Comparison of ENCODE assay signal across 8 cellular contexts in genomic region chr14:61860294-61860918, GRCh38. TPM values are rescaled to one million over a fixed set of nuclear protein-coding genes. Genes with fewer than 3 reads are reported as not detected.
DNase-seq lines count a peak whose midpoint lies in the region; ATAC-seq and TF ChIP-seq lines count a peak whose summit lies in the region.

No MANE protein-coding gene starts in this region.

- no peaks in the 10 kb centered on the region for H3K9me3 Mint-ChIP-seq in Calu3 (ENCODE audit: low read depth, unreplicated experiment)
- H3K9me3 Mint-ChIP-seq in activated T-cell treated with anti-CD3 and anti-CD28 coated beads, Interleukin-2, amount 50 U/mL, for 4 hours, result no peaks in the 10 kb centered on the region

- DNase-seq in Calu3 (peak; percentile 65), OCI-LY7 (ENCODE audit: low spot score) (peak; percentile 66), sciatic nerve (ENCODE audit: low spot score) (no peak)
- DNase-seq in activated T-cell treated with anti-CD3 and anti-CD28 coated beads, Interleukin-2, amount 50 U/mL, for 4 hours, result peak; percentile 52
- peak; percentile 36 to 72 for DNase-seq in stimulated activated CD4-positive, alpha-beta T cell treated with anti-CD3 and anti-CD28 coated beads, Interleukin-12 subunit alpha, Interleukin-12 subunit beta, amount 100 ng/mL, for 24 hours (ENCODE audit: low read depth in 2 of 2)

- no TSS peak for BruUV-seq in Calu3 (replicated peaks; lab: Mats Ljungman, UMichigan)
- BruUV-seq in OCI-LY7 (replicated peaks; lab: Mats Ljungman, UMichigan), result no TSS peak

- POLR2A ChIA-PET in OCI-LY7 (lab: Charles Lee), result interaction anchor here (0.7 kb wide), 1 partner anchor 73 kb away, joined by 3 read pairs; no protein-coding TSS in a partner anchor

- TF ChIP-seq POLR2A in gastroesophageal sphincter (IDR thresholded peaks at IDR 0.05), result no peak

- H3K4me1 Mint-ChIP-seq in Calu3 (ENCODE audit: low read depth, unreplicated experiment), result no peaks in the 10 kb centered on the region
- no peaks in the 10 kb centered on the region for H3K4me1 Mint-ChIP-seq in activated T-cell treated with anti-CD3 and anti-CD28 coated beads, Interleukin-2, amount 50 U/mL, for 4 hours (ENCODE audit: low read depth)

- CTCF ChIA-PET in Calu3 (lab: Charles Lee), result interaction anchor here (1.3 kb wide), 2 partner anchors 63 to 266 kb away, joined by 3 to 4 read pairs; no protein-coding TSS in a partner anchor
- CTCF ChIA-PET in OCI-LY7 (lab: Charles Lee; ENCODE audit: unreplicated experiment), result no interaction called here

- no peaks in the 10 kb centered on the region for H3K79me2 ChIP-seq in OCI-LY7 (ENCODE audit: insufficient read depth, low read depth, low read length)

- no peaks in the 10 kb centered on the region for H3K36me3 Mint-ChIP-seq in Calu3 (ENCODE audit: insufficient read depth, unreplicated experiment)
- no peaks in the 10 kb centered on the region for H3K36me3 Mint-ChIP-seq in activated T-cell treated with anti-CD3 and anti-CD28 coated beads, Interleukin-2, amount 50 U/mL, for 4 hours (ENCODE audit: insufficient read depth)

- H3K36me3 ChIP-seq in OCI-LY7 (ENCODE audit: insufficient read depth, low read length) (no peaks in the 10 kb centered on the region), gastroesophageal sphincter (no peaks in the 10 kb centered on the region)

- intact Hi-C loops in Calu3 (cut with micrococcal nuclease; ENCODE audit: unreplicated experiment), result no loop called here
- intact Hi-C loops in OCI-LY7 (cut with micrococcal nuclease; ENCODE audit: unreplicated experiment), result no loop called here
- intact Hi-C loops in sciatic nerve (cut with DNase I), result no loop called here

- 63 to 80% methylated on average over 1 of the region's 1 CpG for WGBS in gastroesophageal sphincter (ENCODE audit: low coverage in 1 of 2), 2 donors

- H3K27me3 Mint-ChIP-seq in Calu3 (ENCODE audit: unreplicated experiment), result peaks cover 25% of the 10 kb centered on the region
- H3K27me3 Mint-ChIP-seq in activated T-cell treated with anti-CD3 and anti-CD28 coated beads, Interleukin-2, amount 50 U/mL, for 4 hours (ENCODE audit: low read depth), result peaks cover 12% of the 10 kb centered on the region

- no peaks in the 10 kb centered on the region for H3K9me3 ChIP-seq in OCI-LY7 (ENCODE audit: low read length)
- H3K9me3 ChIP-seq in gastroesophageal sphincter, result peaks cover 0 to 7% (median 0%) of the 10 kb centered on the region in 3 donors

- H3K4me1 ChIP-seq in OCI-LY7 (ENCODE audit: insufficient read depth, low read length, poor library complexity, severe bottlenecking) (no peaks in the 10 kb centered on the region), gastroesophageal sphincter (no peaks in the 10 kb centered on the region)

- H3K4me3 Mint-ChIP-seq in Calu3 (ENCODE audit: low read depth, unreplicated experiment), result no peak overlapping the region
- no peak overlapping the region for H3K4me3 Mint-ChIP-seq in activated T-cell treated with anti-CD3 and anti-CD28 coated beads, Interleukin-2, amount 50 U/mL, for 4 hours

- H3K4me2 ChIP-seq in OCI-LY7 (ENCODE audit: low read length), result no peak overlapping the region

- TF ChIP-seq EP300 in gastroesophageal sphincter (IDR thresholded peaks at IDR 0.05), result no peak

- H3K9me2 ChIP-seq in OCI-LY7 (ENCODE audit: insufficient read depth, low read length), result no peaks in the 10 kb centered on the region

- H4K20me1 ChIP-seq in OCI-LY7 (ENCODE audit: insufficient read depth, low read length), result no peaks in the 10 kb centered on the region

- TF ChIP-seq CTCF in Calu3 (IDR thresholded peaks at IDR 0.05; ENCODE audit: unreplicated experiment) (peak; percentile 61), OCI-LY7 (conservative IDR thresholded peaks at IDR 0.05; ENCODE audit: low read length) (peak; percentile 93), gastroesophageal sphincter (IDR thresholded peaks at IDR 0.05) (peak; percentile 16 to 43 (median 33))

- H3K27ac ChIP-seq in OCI-LY7 (ENCODE audit: low read depth, low read length, poor library complexity, severe bottlenecking) (no peak overlapping the region), gastroesophageal sphincter (no peak overlapping the region)

- no peak overlapping the region for H2AFZ ChIP-seq in OCI-LY7 (ENCODE audit: low read length)

- no peak overlapping the region for H3K27ac Mint-ChIP-seq in Calu3 (ENCODE audit: unreplicated experiment)

- ATAC-seq in GM19328 (IDR thresholded peaks at IDR 0.05; ENCODE audit: unreplicated experiment) (peak; percentile 97), HG03280 (IDR thresholded peaks at IDR 0.05; ENCODE audit: unreplicated experiment) (peak; percentile 98), gastroesophageal sphincter (no peak), sciatic nerve (no peak)
- ATAC-seq in activated T-cell treated with anti-CD3 and anti-CD28 coated beads, Interleukin-2, amount 50 U/mL, for 4 hours, result peak; percentile 95 to 99

- H3K27me3 ChIP-seq in gastroesophageal sphincter, result peaks cover 5% of the 10 kb centered on the region

- no peak overlapping the region for H3K4me3 ChIP-seq in OCI-LY7 (ENCODE audit: low read depth, low read length, poor library complexity, severe bottlenecking)
- no peak overlapping the region for H3K4me3 ChIP-seq in gastroesophageal sphincter

RNA-seq across cellular contexts. Expression of gene SYT16, which starts 47.9 kb away (rescaled TPM):
- 9.2 and 10.3 TPM in 2 replicates for total RNA-seq in Calu3 (2022)
- total RNA-seq in OCI-LY7 (2014; rRNA removed; shearing (Covaris generic)), result 0.10 and 0.13 TPM in 2 replicates
- total RNA-seq in OCI-LY7 (2022), result 0.33 and 0.57 TPM in 2 replicates
- under 1 TPM in 1 of 3 donors, not detected in 2; 0.03 TPM for total RNA-seq in activated T-cell treated with anti-CD3 and anti-CD28 coated beads, Interleukin-2, amount 50 U/mL, for 4 hours
- under 1 TPM in 2 of 4 donors, not detected in 2; 0.73 to 0.81 TPM for total RNA-seq in gastroesophageal sphincter
- not detected for total RNA-seq in sciatic nerve

Comparison
In these comparisons a context has a peak if more than half of its experiments do, and no peak if none do; other contexts are left out.
1. CTCF ChIP-seq: peak in every context shown above with its lines; median percentile 93 in OCI-LY7; 61 in Calu3; 33 in gastroesophageal sphincter.
2. ATAC-seq: peak in GM19328 (single experiment), HG03280 (single experiment) and activated T-cell treated with anti-CD3 and anti-CD28 coated beads, Interleukin-2, amount 50 U/mL, for 4 hours (2 of 2); none in gastroesophageal sphincter (single experiment) and sciatic nerve (single experiment).